In the genomic region with DNA sequence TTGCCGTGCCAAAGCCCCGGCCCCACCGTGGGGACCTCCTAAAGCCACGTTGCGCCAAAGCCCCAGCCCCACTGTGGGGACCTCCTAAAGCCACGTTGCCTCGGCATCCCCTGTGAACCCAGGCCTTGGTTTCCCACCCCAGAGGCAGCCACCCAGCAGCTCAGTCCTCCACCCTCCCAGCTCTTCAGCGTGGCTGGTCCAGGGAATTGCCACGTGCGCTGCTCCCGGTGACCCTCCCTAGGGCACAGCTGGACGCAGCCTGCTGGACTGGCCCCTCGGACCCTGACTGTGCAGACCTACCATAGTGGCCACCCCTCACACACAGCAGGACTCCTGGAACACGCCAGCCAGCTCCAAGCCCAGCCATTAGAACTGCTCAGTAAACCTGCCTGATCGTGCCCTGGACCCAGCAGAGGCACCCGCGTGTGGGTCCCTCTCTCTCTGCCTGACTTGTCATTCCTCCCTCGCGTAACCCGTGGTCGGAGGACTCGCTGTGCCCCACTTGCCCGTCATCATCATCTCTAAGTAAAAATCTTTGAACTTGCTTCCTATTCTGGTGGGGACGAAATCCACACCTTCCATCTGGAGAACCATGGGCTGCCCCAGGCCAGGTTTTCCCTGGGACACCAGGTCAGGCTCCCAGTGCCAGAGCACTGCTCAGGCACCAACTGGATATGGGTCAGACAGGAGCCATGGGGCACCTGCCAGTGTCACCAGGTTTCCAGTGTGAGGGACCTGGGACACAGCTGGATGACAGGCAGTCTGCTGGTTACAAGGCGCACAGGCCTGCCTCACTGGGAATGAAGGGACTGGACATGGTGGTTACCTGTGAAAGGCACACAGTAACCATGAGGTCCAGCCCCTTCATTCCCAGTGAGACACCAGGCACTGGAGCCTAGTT, we compare ENCODE assay signal across 1 cellular context.
TF ChIP-seq lines count a peak whose summit lies in the region.

No MANE protein-coding gene starts in this region.

TF ChIP-seq in GM12878, 131 proteins besides CTCF, POLR2A, EP300 and RAD21:
- TF ChIP-seq NFXL1 (IDR thresholded peaks at IDR 0.05; ENCODE audit: borderline replicate concordance) = no peak
- TF ChIP-seq, protein P1, sequence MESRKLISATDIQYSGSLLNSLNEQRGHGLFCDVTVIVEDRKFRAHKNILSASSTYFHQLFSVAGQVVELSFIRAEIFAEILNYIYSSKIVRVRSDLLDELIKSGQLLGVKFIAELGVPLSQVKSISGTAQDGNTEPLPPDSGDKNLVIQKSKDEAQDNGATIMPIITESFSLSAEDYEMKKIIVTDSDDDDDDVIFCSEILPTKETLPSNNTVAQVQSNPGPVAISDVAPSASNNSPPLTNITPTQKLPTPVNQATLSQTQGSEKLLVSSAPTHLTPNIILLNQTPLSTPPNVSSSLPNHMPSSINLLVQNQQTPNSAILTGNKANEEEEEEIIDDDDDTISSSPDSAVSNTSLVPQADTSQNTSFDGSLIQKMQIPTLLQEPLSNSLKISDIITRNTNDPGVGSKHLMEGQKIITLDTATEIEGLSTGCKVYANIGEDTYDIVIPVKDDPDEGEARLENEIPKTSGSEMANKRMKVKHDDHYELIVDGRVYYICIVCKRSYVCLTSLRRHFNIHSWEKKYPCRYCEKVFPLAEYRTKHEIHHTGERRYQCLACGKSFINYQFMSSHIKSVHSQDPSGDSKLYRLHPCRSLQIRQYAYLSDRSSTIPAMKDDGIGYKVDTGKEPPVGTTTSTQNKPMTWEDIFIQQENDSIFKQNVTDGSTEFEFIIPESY (IDR thresholded peaks at IDR 0.05) = no peak
- TF ChIP-seq ZNF384 (IDR thresholded peaks at IDR 0.05; ENCODE audit: borderline replicate concordance, low read depth, low read length) = no peak
- TF ChIP-seq, protein P2, sequence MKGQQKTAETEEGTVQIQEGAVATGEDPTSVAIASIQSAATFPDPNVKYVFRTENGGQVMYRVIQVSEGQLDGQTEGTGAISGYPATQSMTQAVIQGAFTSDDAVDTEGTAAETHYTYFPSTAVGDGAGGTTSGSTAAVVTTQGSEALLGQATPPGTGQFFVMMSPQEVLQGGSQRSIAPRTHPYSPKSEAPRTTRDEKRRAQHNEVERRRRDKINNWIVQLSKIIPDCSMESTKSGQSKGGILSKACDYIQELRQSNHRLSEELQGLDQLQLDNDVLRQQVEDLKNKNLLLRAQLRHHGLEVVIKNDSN (IDR thresholded peaks at IDR 0.05; ENCODE audit: borderline replicate concordance, extremely low read length, insufficient read depth, low read depth, low read length) = no peak
- TF ChIP-seq CHD2 (IDR thresholded peaks at IDR 0.05; ENCODE audit: borderline replicate concordance, low read depth, low read length) = no peak
- no peak for TF ChIP-seq EED (IDR thresholded peaks at IDR 0.05; ENCODE audit: low read depth)
- TF ChIP-seq DPF2 (IDR thresholded peaks at IDR 0.05) = no peak
- no peak for TF ChIP-seq MEF2B (IDR thresholded peaks at IDR 0.05; ENCODE audit: partially characterized antibody, poor library complexity, severe bottlenecking)
- no peak for TF ChIP-seq EZH2 (IDR thresholded peaks at IDR 0.05; ENCODE audit: borderline replicate concordance, control insufficient read depth, low read depth, low read length)
- TF ChIP-seq, protein P3, sequence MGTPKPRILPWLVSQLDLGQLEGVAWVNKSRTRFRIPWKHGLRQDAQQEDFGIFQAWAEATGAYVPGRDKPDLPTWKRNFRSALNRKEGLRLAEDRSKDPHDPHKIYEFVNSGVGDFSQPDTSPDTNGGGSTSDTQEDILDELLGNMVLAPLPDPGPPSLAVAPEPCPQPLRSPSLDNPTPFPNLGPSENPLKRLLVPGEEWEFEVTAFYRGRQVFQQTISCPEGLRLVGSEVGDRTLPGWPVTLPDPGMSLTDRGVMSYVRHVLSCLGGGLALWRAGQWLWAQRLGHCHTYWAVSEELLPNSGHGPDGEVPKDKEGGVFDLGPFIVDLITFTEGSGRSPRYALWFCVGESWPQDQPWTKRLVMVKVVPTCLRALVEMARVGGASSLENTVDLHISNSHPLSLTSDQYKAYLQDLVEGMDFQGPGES (IDR thresholded peaks at IDR 0.05) = no peak
- no peak for TF ChIP-seq CBX5 (IDR thresholded peaks at IDR 0.05; ENCODE audit: low read depth)
- no peak for TF ChIP-seq STAT1 (conservative IDR thresholded peaks at IDR 0.05)
- TF ChIP-seq, protein P4, sequence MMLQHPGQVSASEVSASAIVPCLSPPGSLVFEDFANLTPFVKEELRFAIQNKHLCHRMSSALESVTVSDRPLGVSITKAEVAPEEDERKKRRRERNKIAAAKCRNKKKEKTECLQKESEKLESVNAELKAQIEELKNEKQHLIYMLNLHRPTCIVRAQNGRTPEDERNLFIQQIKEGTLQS (IDR thresholded peaks at IDR 0.05; ENCODE audit: borderline replicate concordance, extremely low read depth, low read depth, low read length) = no peak
- TF ChIP-seq, protein P5, sequence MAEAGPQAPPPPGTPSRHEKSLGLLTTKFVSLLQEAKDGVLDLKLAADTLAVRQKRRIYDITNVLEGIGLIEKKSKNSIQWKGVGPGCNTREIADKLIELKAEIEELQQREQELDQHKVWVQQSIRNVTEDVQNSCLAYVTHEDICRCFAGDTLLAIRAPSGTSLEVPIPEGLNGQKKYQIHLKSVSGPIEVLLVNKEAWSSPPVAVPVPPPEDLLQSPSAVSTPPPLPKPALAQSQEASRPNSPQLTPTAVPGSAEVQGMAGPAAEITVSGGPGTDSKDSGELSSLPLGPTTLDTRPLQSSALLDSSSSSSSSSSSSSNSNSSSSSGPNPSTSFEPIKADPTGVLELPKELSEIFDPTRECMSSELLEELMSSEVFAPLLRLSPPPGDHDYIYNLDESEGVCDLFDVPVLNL (IDR thresholded peaks at IDR 0.05; ENCODE audit: low read depth, low read length) = no peak
- TF ChIP-seq SPI1 (IDR thresholded peaks at IDR 0.05; ENCODE audit: borderline replicate concordance, insufficient read depth, low read depth, low read length) = no peak
- no peak for TF ChIP-seq SMAD5 (IDR thresholded peaks at IDR 0.05; ENCODE audit: low read depth)
- TF ChIP-seq, protein P6, sequence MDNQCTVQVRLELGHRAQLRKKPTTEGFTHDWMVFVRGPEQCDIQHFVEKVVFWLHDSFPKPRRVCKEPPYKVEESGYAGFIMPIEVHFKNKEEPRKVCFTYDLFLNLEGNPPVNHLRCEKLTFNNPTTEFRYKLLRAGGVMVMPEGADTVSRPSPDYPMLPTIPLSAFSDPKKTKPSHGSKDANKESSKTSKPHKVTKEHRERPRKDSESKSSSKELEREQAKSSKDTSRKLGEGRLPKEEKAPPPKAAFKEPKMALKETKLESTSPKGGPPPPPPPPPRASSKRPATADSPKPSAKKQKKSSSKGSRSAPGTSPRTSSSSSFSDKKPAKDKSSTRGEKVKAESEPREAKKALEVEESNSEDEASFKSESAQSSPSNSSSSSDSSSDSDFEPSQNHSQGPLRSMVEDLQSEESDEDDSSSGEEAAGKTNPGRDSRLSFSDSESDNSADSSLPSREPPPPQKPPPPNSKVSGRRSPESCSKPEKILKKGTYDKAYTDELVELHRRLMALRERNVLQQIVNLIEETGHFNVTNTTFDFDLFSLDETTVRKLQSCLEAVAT (IDR thresholded peaks at IDR 0.05) = no peak
TF ChIP-seq in GM12878: peak in this region for 0.
